Comparison of ENCODE assay signal across 25 cellular contexts in genomic region chr4:38003102-38003501, GRCh38. TPM values are rescaled to one million over a fixed set of nuclear protein-coding genes. Genes with fewer than 3 reads are reported as not detected.
DNase-seq lines count a peak whose midpoint lies in the region; ATAC-seq and TF ChIP-seq lines count a peak whose summit lies in the region.
"Had no signal": no experiment of that assay in that cellular context is flagged by ENCODE, and none has a peak within 500 bp of the region (broad histone marks: within the 10 kb centered on the region; RNA-seq: fewer than 3 reads in every experiment).

No MANE protein-coding gene starts in this region.

- peaks cover 5% of the 10 kb centered on the region for H3F3A ChIP-seq in smooth muscle cell (ENCODE audit: low read depth)
- no peaks in the 10 kb centered on the region for H3F3A ChIP-seq in PC-3 (ENCODE audit: low read length, unreplicated experiment)

- H3K27ac ChIP-seq in HUES48 (ENCODE audit: low read depth, low read length) (peak overlapping the region; percentile 86), smooth muscle cell (ENCODE audit: low read depth) (peak overlapping the region; percentile 17), PC-3 (ENCODE audit: low read length) (no peak overlapping the region)
- H3K27ac ChIP-seq: left lung, SK-N-MC had no signal

- H3K36me3 Mint-ChIP-seq in T-cell (peaks cover 5% of the 10 kb centered on the region), mesothelial cell of epicardium (no peaks in the 10 kb centered on the region)
- H3K36me3 Mint-ChIP-seq: brain had no signal

- WGBS in smooth muscle cell (ENCODE audit: low lambda C conversion rate), result 74% methylated on average over 3 of the region's 3 CpGs

- H3K4me3 ChIP-seq in HUES48 (ENCODE audit: low read depth, low read length) (no peak overlapping the region), smooth muscle cell (no peak overlapping the region), PC-3 (ENCODE audit: low read length) (no peak overlapping the region)
- H3K4me3 ChIP-seq: HAP-1, left lung, mucosa of descending colon, SK-N-MC, tibial artery had no signal

- H3K27me3 Mint-ChIP-seq in T-cell (no peaks in the 10 kb centered on the region), mesothelial cell of epicardium (ENCODE audit: low read depth) (no peaks in the 10 kb centered on the region)
- H3K27me3 Mint-ChIP-seq: activated naive CD8-positive, alpha-beta T cell treated with anti-CD3 and anti-CD28 coated beads, Interleukin-2, amount 10 ng/mL, durations not matched to agents 7 days and 5 days; brain had no signal

- H3K9me3 ChIP-seq in HUES48 (ENCODE audit: control insufficient read depth, insufficient read depth, low read length) (no peaks in the 10 kb centered on the region), smooth muscle cell (replicated peaks; ENCODE audit: low read depth) (no peaks in the 10 kb centered on the region), PC-3 (ENCODE audit: low read length) (no peaks in the 10 kb centered on the region)
- H3K9me3 ChIP-seq: HAP-1, left lung, mucosa of descending colon, tibial artery had no signal

- H3K4me3 Mint-ChIP-seq in T-cell (peak overlapping the region in 1 of 3 donors; percentile 39), mesothelial cell of epicardium (no peak overlapping the region)
- H3K4me3 Mint-ChIP-seq: activated naive CD8-positive, alpha-beta T cell treated with anti-CD3 and anti-CD28 coated beads, Interleukin-2, amount 10 ng/mL, durations not matched to agents 7 days and 5 days; activated T-helper 1 cell treated with anti-CD3 and anti-CD28 coated beads, Interleukin-12 subunit alpha, Interleukin-12 subunit beta, Interleukin-2, Interleukin-4 antibody, amounts not matched to agents 30 ng/mL and 10 ng/mL and 1 ng/mL, durations not matched to agents 14 hours and 24 hours and 36 hours; brain; T-helper 2 cell treated with Interferon-gamma antibody and Interleukin-4, amounts not matched to agents 5 μg/mL and 100 μg/mL, for 36 hours had no signal

- H3K4me1 Mint-ChIP-seq in T-cell (peaks cover 47 to 65% (median 65%) of the 10 kb centered on the region in 3 donors), mesothelial cell of epicardium (peaks cover 37% of the 10 kb centered on the region)

- no peaks in the 10 kb centered on the region for H3K9me2 ChIP-seq in PC-3 (replicated peaks; ENCODE audit: low read length)

- POLR2A ChIA-PET in T-cell (lab: Charles Lee) (interaction anchor here (0.6 kb wide), 4 partner anchors 150 to 721 kb away, joined by 3 to 8 read pairs (median 4); no protein-coding TSS in a partner anchor), PC-3 (lab: Charles Lee; ENCODE audit: unreplicated experiment) (no interaction called here)

- H3K9me3 Mint-ChIP-seq in T-cell (no peaks in the 10 kb centered on the region), mesothelial cell of epicardium (no peaks in the 10 kb centered on the region)
- H3K9me3 Mint-ChIP-seq: activated naive CD8-positive, alpha-beta T cell treated with anti-CD3 and anti-CD28 coated beads, Interleukin-2, amount 10 ng/mL, durations not matched to agents 7 days and 5 days; activated T-helper 1 cell treated with anti-CD3 and anti-CD28 coated beads, Interleukin-12 subunit alpha, Interleukin-12 subunit beta, Interleukin-2, Interleukin-4 antibody, amounts not matched to agents 30 ng/mL and 10 ng/mL and 1 ng/mL, durations not matched to agents 14 hours and 24 hours and 36 hours; brain; T-helper 2 cell treated with Interferon-gamma antibody and Interleukin-4, amounts not matched to agents 5 μg/mL and 100 μg/mL, for 36 hours had no signal

- BruUV-seq in PC-3 (replicated peaks; lab: Mats Ljungman, UMichigan), result no TSS peak

- H3K4me1 ChIP-seq in HUES48 (ENCODE audit: control insufficient read depth, insufficient read depth, low read length) (peaks cover 51% of the 10 kb centered on the region), smooth muscle cell (ENCODE audit: low read depth) (peaks cover 16% of the 10 kb centered on the region), PC-3 (ENCODE audit: insufficient read depth, low read length) (0 out of 2 replicates have a peak, but pooled peaks cover 8% of the 10 kb centered on the region)

- H2AFZ ChIP-seq in smooth muscle cell (ENCODE audit: low read depth) (no peak overlapping the region), PC-3 (ENCODE audit: low read length) (no peak overlapping the region)

- no peak overlapping the region for H3K9ac ChIP-seq in HUES48 (ENCODE audit: low read depth, low read length)
- no peak overlapping the region for H3K9ac ChIP-seq in smooth muscle cell (ENCODE audit: low read depth)
- no peak overlapping the region for H3K9ac ChIP-seq in PC-3 (ENCODE audit: low read length)

- H3K36me3 ChIP-seq in HUES48 (ENCODE audit: control insufficient read depth, insufficient read depth, low read length), result no peaks in the 10 kb centered on the region
- no peaks in the 10 kb centered on the region for H3K36me3 ChIP-seq in smooth muscle cell (ENCODE audit: low read depth)
- no peaks in the 10 kb centered on the region for H3K36me3 ChIP-seq in PC-3 (ENCODE audit: low read depth, low read length)
- H3K36me3 ChIP-seq: HAP-1, left lung, tibial artery had no signal

- no peak overlapping the region for H3K4me2 ChIP-seq in smooth muscle cell
- H3K4me2 ChIP-seq in PC-3 (ENCODE audit: low read length), result no peak overlapping the region

- no peaks in the 10 kb centered on the region for H3K27me3 ChIP-seq in HUES48 (ENCODE audit: control insufficient read depth, insufficient read depth, low read length)
- no peaks in the 10 kb centered on the region for H3K27me3 ChIP-seq in smooth muscle cell (ENCODE audit: low read depth)
- H3K27me3 ChIP-seq in PC-3 (ENCODE audit: low read length), result no peaks in the 10 kb centered on the region
- H3K27me3 ChIP-seq: left lung, tibial artery had no signal

- H3K79me2 ChIP-seq in smooth muscle cell (ENCODE audit: low read depth), result peaks cover 52% of the 10 kb centered on the region
- no peaks in the 10 kb centered on the region for H3K79me2 ChIP-seq in PC-3 (ENCODE audit: low read length)

- H3K27ac Mint-ChIP-seq in T-cell, result peak overlapping the region; percentile 14 to 56
- H3K27ac Mint-ChIP-seq in mesothelial cell of epicardium, result peak overlapping the region; percentile 21
- H3K27ac Mint-ChIP-seq: activated naive CD8-positive, alpha-beta T cell treated with anti-CD3 and anti-CD28 coated beads, Interleukin-2, amount 10 ng/mL, durations not matched to agents 7 days and 5 days; activated T-helper 1 cell treated with anti-CD3 and anti-CD28 coated beads, Interleukin-12 subunit alpha, Interleukin-12 subunit beta, Interleukin-2, Interleukin-4 antibody, amounts not matched to agents 30 ng/mL and 10 ng/mL and 1 ng/mL, durations not matched to agents 14 hours and 24 hours and 36 hours; brain; T-helper 2 cell treated with Interferon-gamma antibody and Interleukin-4, amounts not matched to agents 5 μg/mL and 100 μg/mL, for 36 hours had no signal

- H4K20me1 ChIP-seq in smooth muscle cell (ENCODE audit: low read depth), result peaks cover 75% of the 10 kb centered on the region
- H4K20me1 ChIP-seq in PC-3 (ENCODE audit: low read length), result no peaks in the 10 kb centered on the region

- ATAC-seq in T-cell (replicated peaks in 1 of 4) (peak in 3 of 4 experiments; percentile 34 to 71 (median 63)), HG02763 (IDR thresholded peaks at IDR 0.05; ENCODE audit: unreplicated experiment) (no peak), PC-3 (no peak)
- ATAC-seq: left lung, mucosa of descending colon, right cardiac atrium had no signal

- peak in 1 of 34 experiments; percentile 5 for DNase-seq in T-cell
- no peak for DNase-seq in mesothelial cell of epicardium (ENCODE audit: low spot score in 2 of 2, unreplicated experiment in 2 of 2)
- no peak for DNase-seq in smooth muscle cell (lab: John Stamatoyannopoulos, UW; ENCODE audit: unreplicated experiment)
- DNase-seq in PC-3, result no peak
- DNase-seq in NCI-H2227 (lab: John Stamatoyannopoulos, UW; ENCODE audit: unreplicated experiment), result no peak
- DNase-seq: activated naive CD8-positive, alpha-beta T cell treated with anti-CD3 and anti-CD28 coated beads, Interleukin-2, amount 10 ng/mL, durations not matched to agents 7 days and 5 days; DMS79; Kasumi-1; left lung; mucosa of descending colon; NCI-H1048; NCI-H2029 treated with DMSO at 0.1 percent for 48 hours; right cardiac atrium; stimulated activated CD4-positive, alpha-beta T cell treated with anti-CD3 and anti-CD28 coated beads, Interleukin-15, amount 100 ng/mL, for 24 hours; tibial artery had no signal

- CTCF ChIA-PET in T-cell (lab: Charles Lee), result interaction anchor here in 1 of 2 donors (0.6 to 0.8 kb wide), 3 partner anchors 16 to 390 kb away, joined by 4 to 9 read pairs (median 6); no protein-coding TSS in a partner anchor
- CTCF ChIA-PET in PC-3 (lab: Charles Lee), result interaction anchor here (0.6 kb wide), 1 partner anchor 36 kb away, joined by 3 read pairs; no protein-coding TSS in a partner anchor

- TF ChIP-seq CTCF in mesothelial cell of epicardium (IDR thresholded peaks at IDR 0.05; ENCODE audit: unreplicated experiment), result no peak
- no peak for TF ChIP-seq CTCF in smooth muscle cell (IDR thresholded peaks at IDR 0.05; ENCODE audit: borderline replicate concordance, insufficient read depth, poor library complexity, severe bottlenecking)
- no peak for TF ChIP-seq CTCF in PC-3 (conservative IDR thresholded peaks at IDR 0.05; ENCODE audit: low read depth, low read length)

- intact Hi-C loops in PC-3 (cut with micrococcal nuclease), result no loop called here

RNA-seq across cellular contexts. Expression of gene PTTG2, which starts 42.9 kb away (rescaled TPM):
- 1 to 10 TPM; 1.4 to 2.3 (median 1.7) TPM for total RNA-seq in T-cell
- not detected in 3 replicates for total RNA-seq in mesothelial cell of epicardium
- total RNA-seq in smooth muscle cell, result not detected in 2 replicates
- polyA plus RNA-seq in smooth muscle cell, result not detected in 2 replicates
- not detected in 2 replicates for total RNA-seq in PC-3 (2014; rRNA removed)
- total RNA-seq: HT1080, osteocyte, RPMI7951 had no signal

Comparison
In these comparisons a context has a peak if more than half of its experiments do, and no peak if none do; other contexts are left out.
1. ATAC-seq: peak in T-cell (3 of 4); none in HG02763 (single experiment) and PC-3 (single experiment).